ENCODE assay signal across 8 cellular contexts in genomic region chr2:64945973-64946736, GRCh38. TPM values are rescaled to one million over a fixed set of nuclear protein-coding genes. Genes with fewer than 3 reads are reported as not detected.
A peak's percentile ranks its signal among the peaks of the same experiment; 100 is the strongest.
DNase-seq lines count a peak whose midpoint lies in the region; ATAC-seq and TF ChIP-seq lines count a peak whose summit lies in the region.

No MANE protein-coding gene starts in this region.

- no peaks in the 10 kb centered on the region for H3K27me3 Mint-ChIP-seq in activated CD4-positive, alpha-beta memory T cell treated with anti-CD3 and anti-CD28 coated beads, Interleukin-2, amount 10 ng/mL, durations not matched to agents 7 days and 5 days

- H4K20me1 ChIP-seq in DND-41 (ENCODE audit: insufficient read depth, low read length), result no peaks in the 10 kb centered on the region

- H3K4me3 Mint-ChIP-seq in activated CD4-positive, alpha-beta memory T cell treated with anti-CD3 and anti-CD28 coated beads, Interleukin-2, amount 10 ng/mL, durations not matched to agents 7 days and 5 days, result peak overlapping the region; percentile 68
- peak overlapping the region; percentile 79 for H3K4me3 Mint-ChIP-seq in stimulated activated effector memory CD8-positive, alpha-beta T cell treated with anti-CD3 and anti-CD28 coated beads, Interleukin-12 subunit alpha, Interleukin-12 subunit beta, amount 100 ng/mL, for 72 hours

- peak overlapping the region; percentile 94 for H3K27ac Mint-ChIP-seq in activated CD4-positive, alpha-beta memory T cell treated with anti-CD3 and anti-CD28 coated beads, Interleukin-2, amount 10 ng/mL, durations not matched to agents 7 days and 5 days
- H3K27ac Mint-ChIP-seq in stimulated activated effector memory CD8-positive, alpha-beta T cell treated with anti-CD3 and anti-CD28 coated beads, Interleukin-12 subunit alpha, Interleukin-12 subunit beta, amount 100 ng/mL, for 72 hours, result peak overlapping the region; percentile 98

- H3K4me1 Mint-ChIP-seq in activated CD4-positive, alpha-beta memory T cell treated with anti-CD3 and anti-CD28 coated beads, Interleukin-2, amount 10 ng/mL, durations not matched to agents 7 days and 5 days, result peaks cover 58% of the 10 kb centered on the region
- H3K4me1 Mint-ChIP-seq in stimulated activated effector memory CD8-positive, alpha-beta T cell treated with anti-CD3 and anti-CD28 coated beads, Interleukin-12 subunit alpha, Interleukin-12 subunit beta, amount 100 ng/mL, for 72 hours, result peaks cover 44% of the 10 kb centered on the region

- H3K36me3 Mint-ChIP-seq in activated CD4-positive, alpha-beta memory T cell treated with anti-CD3 and anti-CD28 coated beads, Interleukin-2, amount 10 ng/mL, durations not matched to agents 7 days and 5 days (ENCODE audit: low read depth), result peaks cover 5% of the 10 kb centered on the region
- no peaks in the 10 kb centered on the region for H3K36me3 Mint-ChIP-seq in stimulated activated effector memory CD8-positive, alpha-beta T cell treated with anti-CD3 and anti-CD28 coated beads, Interleukin-12 subunit alpha, Interleukin-12 subunit beta, amount 100 ng/mL, for 72 hours

- H3K4me2 ChIP-seq in DND-41 (ENCODE audit: insufficient read depth, low read length), result peak overlapping the region; percentile 58

- TF ChIP-seq CTCF in DND-41 (IDR thresholded peaks at IDR 0.05; ENCODE audit: borderline replicate concordance, extremely low read depth, low read length, poor library complexity, severe bottlenecking), result no peak

- POLR2A ChIA-PET in activated CD4-positive, alpha-beta memory T cell treated with anti-CD3 and anti-CD28 coated beads, Interleukin-2, amount 10 ng/mL, durations not matched to agents 7 days and 5 days (lab: Charles Lee), result interaction anchor here (0.7 to 5.3 kb wide), 19 partner anchors 9 to 422 kb away, joined by 3 to 56 read pairs (median 4); partner anchors contain the start of genes ACTR2, AFTPH, CEP68 and RAB1A

- H3K9me3 Mint-ChIP-seq in activated CD4-positive, alpha-beta memory T cell treated with anti-CD3 and anti-CD28 coated beads, Interleukin-2, amount 10 ng/mL, durations not matched to agents 7 days and 5 days, result no peaks in the 10 kb centered on the region
- H3K9me3 Mint-ChIP-seq in stimulated activated effector memory CD8-positive, alpha-beta T cell treated with anti-CD3 and anti-CD28 coated beads, Interleukin-12 subunit alpha, Interleukin-12 subunit beta, amount 100 ng/mL, for 72 hours, result no peaks in the 10 kb centered on the region

- no peaks in the 10 kb centered on the region for H3K9me3 ChIP-seq in DND-41 (ENCODE audit: insufficient read depth, low read length, severe bottlenecking)

- peak; percentile 96 for ATAC-seq in DND-41 (ENCODE audit: insufficient read depth, low read depth)
- peak; percentile 86 for ATAC-seq in GM21381 (IDR thresholded peaks at IDR 0.05; ENCODE audit: unreplicated experiment)
- peak; percentile 99 for ATAC-seq in stimulated activated effector memory CD8-positive, alpha-beta T cell treated with anti-CD3 and anti-CD28 coated beads, Interleukin-12 subunit alpha, Interleukin-12 subunit beta, amount 100 ng/mL, for 72 hours

- peak overlapping the region; percentile 99 for H3K27ac ChIP-seq in DND-41 (ENCODE audit: low read length)

- peak overlapping the region; percentile 65 for H3K9ac ChIP-seq in DND-41 (ENCODE audit: low read depth, low read length)

- CTCF ChIA-PET in activated CD4-positive, alpha-beta memory T cell treated with anti-CD3 and anti-CD28 coated beads, Interleukin-2, amount 10 ng/mL, durations not matched to agents 7 days and 5 days (lab: Charles Lee), result interaction anchor here (0.9 to 3.7 kb wide), 7 partner anchors 11 to 196 kb away, joined by 3 to 27 read pairs (median 4); partner anchors contain the start of gene RAB1A

- H3K4me1 ChIP-seq in DND-41 (ENCODE audit: insufficient read depth, low read length), result peaks cover 49% of the 10 kb centered on the region

- H3K27me3 ChIP-seq in DND-41 (ENCODE audit: insufficient read depth, low read length, poor library complexity), result no peaks in the 10 kb centered on the region

- H3K79me2 ChIP-seq in DND-41 (ENCODE audit: insufficient read depth, low read length), result peaks cover 5% of the 10 kb centered on the region; the same call in 1 of the 2 replicates

- peak overlapping the region in 1 of 2 experiments; percentile 46; a peak in 2 of 4 replicates for H3K4me3 ChIP-seq in DND-41 (ENCODE audit: low read depth in 1 of 2, low read length in 2 of 2)

- peak overlapping the region; percentile 72 for H2AFZ ChIP-seq in DND-41 (ENCODE audit: low read depth, low read length)

- peak; percentile 88 for DNase-seq in DND-41
- DNase-seq in HT1080 (ENCODE audit: low read depth), result peak; percentile 57
- DNase-seq in activated CD4-positive, alpha-beta memory T cell treated with anti-CD3 and anti-CD28 coated beads, Interleukin-2, amount 10 ng/mL, durations not matched to agents 7 days and 5 days, result peak; percentile 84
- peak; percentile 59 for DNase-seq in islet precursor cell
- peak; percentile 55 to 86 for DNase-seq in stimulated activated effector memory CD8-positive, alpha-beta T cell treated with anti-CD3 and anti-CD28 coated beads, Interleukin-12 subunit alpha, Interleukin-12 subunit beta, amount 100 ng/mL, for 72 hours (ENCODE audit: low spot score in 2 of 2)
- no peak for DNase-seq in NCI-H1092 (lab: John Stamatoyannopoulos, UW)
- no peak for DNase-seq in COLO829 (ENCODE audit: low spot score)

- no peaks in the 10 kb centered on the region for H3K36me3 ChIP-seq in DND-41 (ENCODE audit: insufficient read depth, low read length)

RNA-seq across cellular contexts. Expression of gene SLC1A4, which starts 43.0 kb away (rescaled TPM):
- total RNA-seq in HT1080 (2014; rRNA removed; shearing (Covaris generic)), result 8.3 and 10.1 TPM in 2 replicates
- 11.2 and 13.6 TPM in 2 replicates for polyA plus RNA-seq in HT1080 (2015; cell fraction: cytosol; rRNA removed)
- polyA plus RNA-seq in HT1080 (2015; cell fraction: nucleus; rRNA removed), result 30.9 and 32.0 TPM in 2 replicates
- 10 to 100 TPM; 75.1 to 79.7 TPM for total RNA-seq in activated CD4-positive, alpha-beta memory T cell treated with anti-CD3 and anti-CD28 coated beads, Interleukin-2, amount 10 ng/mL, durations not matched to agents 7 days and 5 days

Comparison
In these comparisons a context has a peak if more than half of its experiments do, and no peak if none do; other contexts are left out.
1. DNase-seq: peak in DND-41 (single experiment), HT1080 (single experiment), activated CD4-positive, alpha-beta memory T cell treated with anti-CD3 and anti-CD28 coated beads, Interleukin-2, amount 10 ng/mL, durations not matched to agents 7 days and 5 days (single experiment), islet precursor cell (single experiment) and stimulated activated effector memory CD8-positive, alpha-beta T cell treated with anti-CD3 and anti-CD28 coated beads, Interleukin-12 subunit alpha, Interleukin-12 subunit beta, amount 100 ng/mL, for 72 hours (2 of 2); none in NCI-H1092 (single experiment) and COLO829 (single experiment).
2. Peak in every context shown above with its lines, with median percentiles within 50 percentile points of each other: ATAC-seq.